In genomic region chr5:148730955-148731898, GRCh38 we compare ENCODE assay signal across 8 cellular contexts.
A peak's percentile ranks its signal among the peaks of the same experiment; 100 is the strongest.
DNase-seq lines count a peak whose midpoint lies in the region; ATAC-seq lines count a peak whose summit lies in the region.

No MANE protein-coding gene starts in this region.

- H3K27ac Mint-ChIP-seq in CD4-positive, alpha-beta memory T cell: peak overlapping the region in 5 of 7 donors; percentile 55 to 83 (median 61)
- H3K27ac Mint-ChIP-seq in activated CD4-positive, alpha-beta T cell treated with anti-CD3 and anti-CD28 coated beads, Interleukin-2, amount 10 ng/mL, durations not matched to agents 24 days and 14 days: peak overlapping the region; percentile 3

- H3K36me3 Mint-ChIP-seq in CD4-positive, alpha-beta memory T cell: no peaks in the 10 kb centered on the region
- no peaks in the 10 kb centered on the region for H3K36me3 Mint-ChIP-seq in activated CD4-positive, alpha-beta T cell treated with anti-CD3 and anti-CD28 coated beads, Interleukin-2, amount 10 ng/mL, durations not matched to agents 24 days and 14 days (ENCODE audit: low read depth)

- H3K27me3 Mint-ChIP-seq in CD4-positive, alpha-beta memory T cell: peaks cover 1 to 3% of the 10 kb centered on the region in 2 donors
- peaks cover 17% of the 10 kb centered on the region for H3K27me3 Mint-ChIP-seq in activated CD4-positive, alpha-beta T cell treated with anti-CD3 and anti-CD28 coated beads, Interleukin-2, amount 10 ng/mL, durations not matched to agents 24 days and 14 days

- intact Hi-C loops in CD4-positive, alpha-beta memory T cell (cut with micrococcal nuclease): loop anchor here (1.0 to 5.0 kb wide), 6 partner anchors 76 to 1279 kb away; partner anchors contain the start of gene ADRB2
- intact Hi-C loops in activated CD4-positive, alpha-beta T cell treated with anti-CD3 and anti-CD28 coated beads, Interleukin-2, amount 10 ng/mL, durations not matched to agents 24 days and 14 days (cut with micrococcal nuclease): loop anchor here (1.0 to 5.0 kb wide), 5 partner anchors 248 to 874 kb away; no protein-coding TSS in a partner anchor

- no peaks in the 10 kb centered on the region for H3K9me3 ChIP-seq in CD4-positive, alpha-beta memory T cell (ENCODE audit: control insufficient read depth in 1 of 2, low read length in 2 of 2)

- peak; percentile 68 to 76 (median 72) for DNase-seq in CD4-positive, alpha-beta memory T cell
- DNase-seq in NCI-H526 (lab: John Stamatoyannopoulos, UW) (peak; percentile 68 to 89), dermis blood vessel endothelial cell (peak; percentile 93), lung microvascular endothelial cell (ENCODE audit: low read depth in 2 of 2) (peak; percentile 91 to 94)
- DNase-seq in activated CD4-positive, alpha-beta T cell treated with anti-CD3 and anti-CD28 coated beads, Interleukin-2, amount 10 ng/mL, durations not matched to agents 24 days and 14 days: peak; percentile 89
- peak; percentile 34 for DNase-seq in stimulated activated CD8-positive, alpha-beta memory T cell treated with anti-CD3 and anti-CD28 coated beads, Interleukin-15, amount 100 ng/mL, for 1 hour (ENCODE audit: low read depth)

- CTCF ChIA-PET in CD4-positive, alpha-beta memory T cell (lab: Charles Lee; ENCODE audit: partially characterized antibody): interaction anchor here (0.6 to 19.9 kb wide), 83 partner anchors 9 to 873 kb away, joined by 3 to 400 read pairs (median 4); partner anchors contain the start of genes ADRB2 and PCYOX1L

- no peak overlapping the region for H3K27ac ChIP-seq in CD4-positive, alpha-beta memory T cell (ENCODE audit: low read depth, low read length)

- H3K4me1 Mint-ChIP-seq in CD4-positive, alpha-beta memory T cell: peaks cover 3 to 16% (median 11%) of the 10 kb centered on the region in 4 donors
- H3K4me1 Mint-ChIP-seq in activated CD4-positive, alpha-beta T cell treated with anti-CD3 and anti-CD28 coated beads, Interleukin-2, amount 10 ng/mL, durations not matched to agents 24 days and 14 days: peaks cover 7% of the 10 kb centered on the region

- ATAC-seq in GM19397 (IDR thresholded peaks at IDR 0.05; ENCODE audit: unreplicated experiment) (peak; percentile 90), HG03460 (IDR thresholded peaks at IDR 0.05; ENCODE audit: unreplicated experiment) (peak; percentile 92)

- H3K36me3 ChIP-seq in CD4-positive, alpha-beta memory T cell (ENCODE audit: insufficient read depth, low read length): no peaks in the 10 kb centered on the region

- POLR2A ChIA-PET in CD4-positive, alpha-beta memory T cell (lab: Charles Lee; ENCODE audit: partially characterized antibody): interaction anchor here (0.7 to 1.0 kb wide), 2 partner anchors 278 to 279 kb away, joined by 3 to 4 read pairs; no protein-coding TSS in a partner anchor

- no peaks in the 10 kb centered on the region for H3K27me3 ChIP-seq in CD4-positive, alpha-beta memory T cell (ENCODE audit: insufficient read depth, low read length)

- H3K4me1 ChIP-seq in CD4-positive, alpha-beta memory T cell (ENCODE audit: insufficient read depth, low read length): peaks cover 10% of the 10 kb centered on the region

- H3K9me3 Mint-ChIP-seq in CD4-positive, alpha-beta memory T cell: no peaks in the 10 kb centered on the region
- H3K9me3 Mint-ChIP-seq in activated CD4-positive, alpha-beta T cell treated with anti-CD3 and anti-CD28 coated beads, Interleukin-2, amount 10 ng/mL, durations not matched to agents 24 days and 14 days: no peaks in the 10 kb centered on the region

- peak overlapping the region; percentile 77 to 88 (median 84) for H3K4me3 Mint-ChIP-seq in CD4-positive, alpha-beta memory T cell
- H3K4me3 Mint-ChIP-seq in activated CD4-positive, alpha-beta T cell treated with anti-CD3 and anti-CD28 coated beads, Interleukin-2, amount 10 ng/mL, durations not matched to agents 24 days and 14 days: peak overlapping the region; percentile 9

- H3K4me3 ChIP-seq in CD4-positive, alpha-beta memory T cell (ENCODE audit: low read length in 2 of 2): peak overlapping the region in 1 of 2 donors; percentile 36

Comparison
In these comparisons a context has a peak if more than half of its experiments do, and no peak if none do; other contexts are left out.
1. DNase-seq: peak in every context shown above with its lines; median percentile 93 in dermis blood vessel endothelial cell; 92 in lung microvascular endothelial cell; 89 in activated CD4-positive, alpha-beta T cell treated with anti-CD3 and anti-CD28 coated beads, Interleukin-2, amount 10 ng/mL, durations not matched to agents 24 days and 14 days; 78 in NCI-H526; 72 in CD4-positive, alpha-beta memory T cell; 34 in stimulated activated CD8-positive, alpha-beta memory T cell treated with anti-CD3 and anti-CD28 coated beads, Interleukin-15, amount 100 ng/mL, for 1 hour.